Comparison of ENCODE assay signal across 9 cellular contexts in genomic region chr3:69088033-69088432, GRCh38. TPM values are rescaled to one million over a fixed set of nuclear protein-coding genes. Genes with fewer than 3 reads are reported as not detected.
DNase-seq lines count a peak whose midpoint lies in the region; TF ChIP-seq lines count a peak whose summit lies in the region.
"Had no signal": no experiment of that assay in that cellular context is flagged by ENCODE, and none has a peak within 500 bp of the region (broad histone marks: within the 10 kb centered on the region; RNA-seq: fewer than 3 reads in every experiment).

No MANE protein-coding gene starts in this region.

- H3K36me3 ChIP-seq in prostate gland, result no peaks in the 10 kb centered on the region

- no peak for TF ChIP-seq CTCF in prostate gland (IDR thresholded peaks at IDR 0.05)

- intact Hi-C loops in prostate gland (cut with DNase I), result no loop called here

- peaks cover 72% of the 10 kb centered on the region for H3K36me3 Mint-ChIP-seq in activated T-cell treated with anti-CD3 and anti-CD28 coated beads, Interleukin-2, amount 50 U/mL, for 24 hours (ENCODE audit: low read depth)

- no peak for TF ChIP-seq POLR2A in prostate gland (IDR thresholded peaks at IDR 0.05)

- H3K27ac ChIP-seq in prostate gland, result peak overlapping the region; percentile 92

- 57% methylated on average over 2 of the region's 2 CpGs for WGBS in prostate gland

- no peaks in the 10 kb centered on the region for H3K27me3 Mint-ChIP-seq in activated T-cell treated with anti-CD3 and anti-CD28 coated beads, Interleukin-2, amount 50 U/mL, for 24 hours

- H3K4me3 Mint-ChIP-seq in activated T-cell treated with anti-CD3 and anti-CD28 coated beads, Interleukin-2, amount 50 U/mL, for 24 hours, result peak overlapping the region; percentile 96

- peaks cover 71% of the 10 kb centered on the region for H3K4me1 Mint-ChIP-seq in activated T-cell treated with anti-CD3 and anti-CD28 coated beads, Interleukin-2, amount 50 U/mL, for 24 hours (ENCODE audit: low read depth)

- H3K4me3 ChIP-seq in prostate gland, result peak overlapping the region in 1 of 2 donors; percentile 88

- H3K9me3 Mint-ChIP-seq in activated T-cell treated with anti-CD3 and anti-CD28 coated beads, Interleukin-2, amount 50 U/mL, for 24 hours, result no peaks in the 10 kb centered on the region

- peaks cover 34% of the 10 kb centered on the region for H3K4me1 ChIP-seq in prostate gland (replicated peaks)

- no peaks in the 10 kb centered on the region for H3K9me3 ChIP-seq in prostate gland

- peak overlapping the region; percentile 99 for H3K27ac Mint-ChIP-seq in activated T-cell treated with anti-CD3 and anti-CD28 coated beads, Interleukin-2, amount 50 U/mL, for 24 hours

- DNase-seq in activated T-cell treated with anti-CD3 and anti-CD28 coated beads, Interleukin-2, amount 50 U/mL, for 24 hours, result no peak
- DNase-seq in activated T-cell treated with anti-CD3 and anti-CD28 coated beads, Interleukin-2, amount 50 U/mL, for 1 hour, result no peak
- DNase-seq in HT1080 (ENCODE audit: low read depth) (peak; percentile 31), dermis blood vessel endothelial cell (peak; percentile 31), prostate gland (ENCODE audit: low spot score) (no peak), NCI-H1105 treated with DMSO at 0.1 percent for 48 hours (lab: John Stamatoyannopoulos, UW) (no peak), iPS-NIHi7 (ENCODE audit: extremely low spot score) (no peak), ecto neural progenitor cell (ENCODE audit: low spot score) (no peak)

- H3K27me3 ChIP-seq in prostate gland (replicated peaks; ENCODE audit: insufficient read depth), result no peaks in the 10 kb centered on the region

RNA-seq across cellular contexts. Expression of gene ARL6IP5, which starts 3.3 kb away (rescaled TPM):
- 30.1 and 43.5 TPM in 2 replicates for total RNA-seq in HT1080 (2014; rRNA removed; shearing (Covaris generic))
- polyA plus RNA-seq in HT1080 (2015; cell fraction: cytosol; rRNA removed), result 70.7 and 73.8 TPM in 2 replicates
- 46.9 and 53.4 TPM in 2 replicates for polyA plus RNA-seq in HT1080 (2015; cell fraction: nucleus; rRNA removed)
- 90.4 and 109 TPM in 2 replicates for total RNA-seq in dermis blood vessel endothelial cell
- total RNA-seq in prostate gland, result 100 to 1,000 TPM; 102 to 169 TPM

RNA-seq across cellular contexts. Expression of gene UBA3, which starts 7.9 kb away (rescaled TPM):
- total RNA-seq in HT1080 (2014; rRNA removed; shearing (Covaris generic)), result 55.5 and 55.9 TPM in 2 replicates
- 58.2 and 62.7 TPM in 2 replicates for polyA plus RNA-seq in HT1080 (2015; cell fraction: cytosol; rRNA removed)
- polyA plus RNA-seq in HT1080 (2015; cell fraction: nucleus; rRNA removed), result 105 and 111 TPM in 2 replicates
- total RNA-seq in dermis blood vessel endothelial cell (67.5 and 74.2 TPM in 2 replicates), prostate gland (10 to 100 TPM; 45.5 to 50.6 TPM)

RNA-seq across cellular contexts. Expression of gene LMOD3, which starts 34.4 kb away (rescaled TPM):
- total RNA-seq in HT1080 (2014; rRNA removed; shearing (Covaris generic)), result 0.19 TPM in 1 of 2 replicates, not detected in the other
- 0.01 and 0.07 TPM in 2 replicates for polyA plus RNA-seq in HT1080 (2015; cell fraction: cytosol; rRNA removed)
- not detected in 2 replicates for polyA plus RNA-seq in HT1080 (2015; cell fraction: nucleus; rRNA removed)
- not detected in 2 replicates for total RNA-seq in dermis blood vessel endothelial cell
- total RNA-seq in prostate gland, result under 1 TPM in 1 of 2 donors, not detected in 1; 0.50 TPM
- total RNA-seq: Daoy had no signal

RNA-seq across cellular contexts. Expression of gene TMF1, which starts 35.9 kb away (rescaled TPM):
- total RNA-seq in HT1080 (2014; rRNA removed; shearing (Covaris generic)), result 9.7 and 12.0 TPM in 2 replicates
- 9.2 and 11.3 TPM in 2 replicates for polyA plus RNA-seq in HT1080 (2015; cell fraction: cytosol; rRNA removed)
- 18.7 and 21.2 TPM in 2 replicates for polyA plus RNA-seq in HT1080 (2015; cell fraction: nucleus; rRNA removed)
- total RNA-seq in dermis blood vessel endothelial cell (37.7 and 37.8 TPM in 2 replicates), prostate gland (10 to 100 TPM; 24.9 to 29.1 TPM)

Comparison
In these comparisons a context has a peak if more than half of its experiments do, and no peak if none do; other contexts are left out.
1. DNase-seq: peak in HT1080 (single experiment) and dermis blood vessel endothelial cell (single experiment); none in activated T-cell treated with anti-CD3 and anti-CD28 coated beads, Interleukin-2, amount 50 U/mL, for 24 hours (single experiment), activated T-cell treated with anti-CD3 and anti-CD28 coated beads, Interleukin-2, amount 50 U/mL, for 1 hour (single experiment), prostate gland (single experiment), NCI-H1105 treated with DMSO at 0.1 percent for 48 hours (single experiment), iPS-NIHi7 (single experiment) and ecto neural progenitor cell (single experiment).